22 cellular contexts compared by ENCODE assay signal in genomic region chr6:107357842-107358241, GRCh38.
"Had no signal": no experiment of that assay in that cellular context is flagged by ENCODE, and none has a peak within 500 bp of the region (broad histone marks: within the 10 kb centered on the region; RNA-seq: fewer than 3 reads in every experiment).

No MANE protein-coding gene starts in this region.

- ATAC-seq: foreskin keratinocyte, gastroesophageal sphincter, heart left ventricle, left cardiac atrium, left lung, left ventricle myocardium superior, lower lobe of right lung, mucosa of descending colon had no signal

- H3K27me3 ChIP-seq: dorsolateral prefrontal cortex, esophagus muscularis mucosa, foreskin keratinocyte, gastroesophageal sphincter, heart left ventricle, left lung had no signal

- H3K4me3 ChIP-seq: coronary artery, dorsolateral prefrontal cortex, esophagus muscularis mucosa, gastroesophageal sphincter, heart left ventricle, left lung, lower lobe of right lung, mucosa of descending colon had no signal

- H3K36me3 ChIP-seq: lower lobe of right lung had no signal

- DNase-seq: dermis blood vessel endothelial cell; dorsolateral prefrontal cortex; effector CD4-positive, alpha-beta T cell; effector memory CD4-positive, alpha-beta T cell; foreskin keratinocyte; heart left ventricle; hippocampal formation; left cardiac atrium; left lung; left ventricle myocardium superior; lower lobe of right lung; mesenchymal stem cell; mucosa of descending colon; naive B cell had no signal

- FAIRE-seq: colon, endothelial cell of umbilical vein, frontal cortex, islet of Langerhans, keratinocyte had no signal

- H3K9me3 ChIP-seq: esophagus muscularis mucosa, gastroesophageal sphincter, left lung, lower lobe of right lung, mucosa of descending colon had no signal

- H3K27ac ChIP-seq: coronary artery, dorsolateral prefrontal cortex, esophagus muscularis mucosa, foreskin keratinocyte, gastroesophageal sphincter, heart left ventricle, left lung, lower lobe of right lung had no signal

- H3K4me1 ChIP-seq: foreskin keratinocyte, left lung, lower lobe of right lung had no signal
